20 cellular contexts compared by ENCODE assay signal in genomic region chr13:100451923-100452322, GRCh38.
DNase-seq lines count a peak whose midpoint lies in the region; ATAC-seq and TF ChIP-seq lines count a peak whose summit lies in the region.
"Had no signal": no experiment of that assay in that cellular context is flagged by ENCODE, and none has a peak within 500 bp of the region (broad histone marks: within the 10 kb centered on the region; RNA-seq: fewer than 3 reads in every experiment).

No MANE protein-coding gene starts in this region.

- DNase-seq in activated naive CD4-positive, alpha-beta T cell treated with anti-CD3 and anti-CD28 coated beads, Interleukin-2, amount 50 U/mL, for 72 hours (ENCODE audit: low spot score in 2 of 2) = no peak
- no peak for DNase-seq in activated naive CD4-positive, alpha-beta T cell treated with Interleukin-2 at 50 U/mL for 16 hours
- DNase-seq in activated T-helper 1 cell treated with anti-CD3 and anti-CD28 coated beads, Interleukin-12 subunit alpha, Interleukin-12 subunit beta, Interleukin-2, Interleukin-4 antibody, amounts not matched to agents 30 ng/mL and 10 ng/mL and 1 ng/mL, durations not matched to agents 14 hours and 24 hours and 36 hours (ENCODE audit: low spot score) = no peak
- DNase-seq in left kidney (ENCODE audit: low read depth, low spot score) (peak; percentile 20), progenitor cell of endocrine pancreas (ENCODE audit: low spot score, unreplicated experiment) (no peak), brain microvascular endothelial cell (no peak), activated gamma-delta T cell treated with Interleukin-2 at 50 U/mL for 16 hours (no peak)
- DNase-seq: DMS53, MM.1S, NCI-H1694, NCI-H2029 treated with DMSO at 0.1 percent for 48 hours, NCI-H2227 treated with DMSO at 0.1 percent for 48 hours, NCI-H526 treated with DMSO at 0.1 percent for 48 hours, Right ventricle myocardium superior, RPMI8226 had no signal

- H3K36me3 Mint-ChIP-seq in activated naive CD4-positive, alpha-beta T cell treated with anti-CD3 and anti-CD28 coated beads, Interleukin-2, amount 50 U/mL, for 72 hours = peaks cover 0 to 10% of the 10 kb centered on the region in 2 donors
- H3K36me3 Mint-ChIP-seq in activated T-helper 1 cell treated with anti-CD3 and anti-CD28 coated beads, Interleukin-12 subunit alpha, Interleukin-12 subunit beta, Interleukin-2, Interleukin-4 antibody, amounts not matched to agents 30 ng/mL and 10 ng/mL and 1 ng/mL, durations not matched to agents 14 hours and 24 hours and 36 hours (ENCODE audit: low read depth) = peaks cover 9% of the 10 kb centered on the region
- peaks cover 17% of the 10 kb centered on the region for H3K36me3 Mint-ChIP-seq in progenitor cell of endocrine pancreas (ENCODE audit: insufficient read depth)

- TF ChIP-seq CTCF in progenitor cell of endocrine pancreas (IDR thresholded peaks at IDR 0.05; ENCODE audit: unreplicated experiment) (no peak), brain microvascular endothelial cell (IDR thresholded peaks at IDR 0.05; ENCODE audit: low read depth, low read length, missing control alignments) (no peak)

- peak overlapping the region; percentile 51 to 82 for H3K27ac Mint-ChIP-seq in activated naive CD4-positive, alpha-beta T cell treated with anti-CD3 and anti-CD28 coated beads, Interleukin-2, amount 50 U/mL, for 72 hours
- peak overlapping the region; percentile 64 for H3K27ac Mint-ChIP-seq in activated T-helper 1 cell treated with anti-CD3 and anti-CD28 coated beads, Interleukin-12 subunit alpha, Interleukin-12 subunit beta, Interleukin-2, Interleukin-4 antibody, amounts not matched to agents 30 ng/mL and 10 ng/mL and 1 ng/mL, durations not matched to agents 14 hours and 24 hours and 36 hours
- H3K27ac Mint-ChIP-seq in progenitor cell of endocrine pancreas = peak overlapping the region; percentile 62

- H3K27ac ChIP-seq in brain microvascular endothelial cell = no peak overlapping the region
- H3K27ac ChIP-seq: HL-60, KMS-11, SJSA1 had no signal

- no peak overlapping the region for H3K4me3 Mint-ChIP-seq in activated T-helper 1 cell treated with anti-CD3 and anti-CD28 coated beads, Interleukin-12 subunit alpha, Interleukin-12 subunit beta, Interleukin-2, Interleukin-4 antibody, amounts not matched to agents 30 ng/mL and 10 ng/mL and 1 ng/mL, durations not matched to agents 14 hours and 24 hours and 36 hours
- H3K4me3 Mint-ChIP-seq in progenitor cell of endocrine pancreas (ENCODE audit: low read depth) = no peak overlapping the region
- H3K4me3 Mint-ChIP-seq: IgD-negative memory B cell had no signal

- H3K4me3 ChIP-seq in brain microvascular endothelial cell (ENCODE audit: low read depth, low read length) = no peak overlapping the region
- H3K4me3 ChIP-seq: SJSA1 had no signal

- H3K36me3 ChIP-seq in brain microvascular endothelial cell (replicated peaks) = no peaks in the 10 kb centered on the region
- H3K36me3 ChIP-seq: SJSA1 had no signal

- ATAC-seq in activated naive CD4-positive, alpha-beta T cell treated with anti-CD3 and anti-CD28 coated beads, Interleukin-2, amount 50 U/mL, for 72 hours = no peak
- no peak for ATAC-seq in GM18907 (IDR thresholded peaks at IDR 0.05; ENCODE audit: unreplicated experiment)

- in situ Hi-C loops in brain microvascular endothelial cell (cut with HindIII; ENCODE audit: low pct_ligation_motif_present, low sequenced_read_pairs) = no loop called here

- H3K27me3 ChIP-seq in brain microvascular endothelial cell (replicated peaks) = no peaks in the 10 kb centered on the region
- H3K27me3 ChIP-seq: SJSA1 had no signal

- peaks cover 8% of the 10 kb centered on the region for H3K4me1 Mint-ChIP-seq in activated T-helper 1 cell treated with anti-CD3 and anti-CD28 coated beads, Interleukin-12 subunit alpha, Interleukin-12 subunit beta, Interleukin-2, Interleukin-4 antibody, amounts not matched to agents 30 ng/mL and 10 ng/mL and 1 ng/mL, durations not matched to agents 14 hours and 24 hours and 36 hours (ENCODE audit: low read depth)
- no peaks in the 10 kb centered on the region for H3K4me1 Mint-ChIP-seq in progenitor cell of endocrine pancreas (ENCODE audit: low read depth)

- peaks cover 3% of the 10 kb centered on the region for H3K27me3 Mint-ChIP-seq in activated T-helper 1 cell treated with anti-CD3 and anti-CD28 coated beads, Interleukin-12 subunit alpha, Interleukin-12 subunit beta, Interleukin-2, Interleukin-4 antibody, amounts not matched to agents 30 ng/mL and 10 ng/mL and 1 ng/mL, durations not matched to agents 14 hours and 24 hours and 36 hours (ENCODE audit: insufficient read depth)
- no peaks in the 10 kb centered on the region for H3K27me3 Mint-ChIP-seq in progenitor cell of endocrine pancreas
- H3K27me3 Mint-ChIP-seq: IgD-negative memory B cell had no signal

- intact Hi-C loops in activated T-helper 1 cell treated with anti-CD3 and anti-CD28 coated beads, Interleukin-12 subunit alpha, Interleukin-12 subunit beta, Interleukin-2, Interleukin-4 antibody, amounts not matched to agents 30 ng/mL and 10 ng/mL and 1 ng/mL, durations not matched to agents 14 hours and 24 hours and 36 hours (cut with micrococcal nuclease) = no loop called here

- peaks cover 6% of the 10 kb centered on the region in 2 donors for H3K9me3 Mint-ChIP-seq in activated naive CD4-positive, alpha-beta T cell treated with anti-CD3 and anti-CD28 coated beads, Interleukin-2, amount 50 U/mL, for 72 hours
- peaks cover 7% of the 10 kb centered on the region for H3K9me3 Mint-ChIP-seq in activated T-helper 1 cell treated with anti-CD3 and anti-CD28 coated beads, Interleukin-12 subunit alpha, Interleukin-12 subunit beta, Interleukin-2, Interleukin-4 antibody, amounts not matched to agents 30 ng/mL and 10 ng/mL and 1 ng/mL, durations not matched to agents 14 hours and 24 hours and 36 hours
- H3K9me3 Mint-ChIP-seq in progenitor cell of endocrine pancreas (ENCODE audit: low read depth) = no peaks in the 10 kb centered on the region
- H3K9me3 Mint-ChIP-seq: IgD-negative memory B cell had no signal
